ENCODE assay signal across 8 cellular contexts in genomic region chr13:31982540-31982939, GRCh38.
A peak's percentile ranks its signal among the peaks of the same experiment; 100 is the strongest.
DNase-seq lines count a peak whose midpoint lies in the region; ATAC-seq lines count a peak whose summit lies in the region.

No MANE protein-coding gene starts in this region.

- H3K4me1 ChIP-seq in adipocyte (ENCODE audit: control insufficient read depth, insufficient read depth, low read length) (peaks cover 17% of the 10 kb centered on the region), HAP-1 (peaks cover 15% of the 10 kb centered on the region)

- DNase-seq in COLO668 (lab: John Stamatoyannopoulos, UW; ENCODE audit: unreplicated experiment) = peak; percentile 99
- DNase-seq in NCI-H1694 treated with DMSO at 0.1 percent for 48 hours (lab: John Stamatoyannopoulos, UW) = peak; percentile 24
- peak; percentile 83 for DNase-seq in adipocyte (ENCODE audit: low read depth)
- peak; percentile 97 for DNase-seq in kidney tubule cell (ENCODE audit: low spot score)
- no peak for DNase-seq in KG1 (lab: John Stamatoyannopoulos, UW)
- no peak for DNase-seq in HAP-1 (ENCODE audit: low spot score in 2 of 2)
- no peak for DNase-seq in GOT3 (lab: John Stamatoyannopoulos, UW)

- H3K4me3 ChIP-seq in adipocyte (ENCODE audit: low read length) (no peak overlapping the region), HAP-1 (no peak overlapping the region)

- H3K36me3 ChIP-seq in adipocyte (ENCODE audit: control insufficient read depth, insufficient read depth, low read length, severe bottlenecking) (no peaks in the 10 kb centered on the region), HAP-1 (replicated peaks) (no peaks in the 10 kb centered on the region)

- H3K9ac ChIP-seq in adipocyte (ENCODE audit: low read length) = no peak overlapping the region

- in situ Hi-C loops in HAP-1 (cut with MboI; ENCODE audit: low sequenced_read_pairs) = no loop called here

- no peaks in the 10 kb centered on the region for H3K27me3 ChIP-seq in adipocyte (replicated peaks; ENCODE audit: control insufficient read depth, insufficient read depth, low read length)
- no peaks in the 10 kb centered on the region for H3K27me3 ChIP-seq in HAP-1 (ENCODE audit: low read depth)

- ATAC-seq in HG03520 (IDR thresholded peaks at IDR 0.05; ENCODE audit: unreplicated experiment) = no peak

- H3K9me3 ChIP-seq in adipocyte (ENCODE audit: control insufficient read depth, low read length) (no peaks in the 10 kb centered on the region), HAP-1 (no peaks in the 10 kb centered on the region)

Comparison
In these comparisons a context has a peak if more than half of its experiments do, and no peak if none do; other contexts are left out.
1. DNase-seq: peak in COLO668 (single experiment), NCI-H1694 treated with DMSO at 0.1 percent for 48 hours (single experiment), adipocyte (single experiment) and kidney tubule cell (single experiment); none in KG1 (single experiment), HAP-1 (0 of 2) and GOT3 (single experiment).